15 cellular contexts compared by ENCODE assay signal in genomic region chr5:102823441-102823874, GRCh38.
A peak's percentile ranks its signal among the peaks of the same experiment; 100 is the strongest.
DNase-seq lines count a peak whose midpoint lies in the region; ATAC-seq, FAIRE-seq and TF ChIP-seq lines count a peak whose summit lies in the region.
"Had no signal": no experiment of that assay in that cellular context is flagged by ENCODE, and none has a peak within 500 bp of the region (broad histone marks: within the 10 kb centered on the region; RNA-seq: fewer than 3 reads in every experiment).

No MANE protein-coding gene starts in this region.

- H3K36me3 ChIP-seq in A673 (ENCODE audit: insufficient read depth, low read length, poor library complexity, severe bottlenecking) (no peaks in the 10 kb centered on the region), kidney epithelial cell (ENCODE audit: control insufficient read depth, insufficient read depth, low read length) (no peaks in the 10 kb centered on the region), ovary (no peaks in the 10 kb centered on the region)
- H3K36me3 ChIP-seq: BLaER1, sigmoid colon, tibial nerve had no signal

- no peak overlapping the region for H3K4me3 ChIP-seq in A673 (ENCODE audit: low read depth, low read length, poor library complexity, severe bottlenecking)
- H3K4me3 ChIP-seq in kidney epithelial cell (ENCODE audit: low read depth, low read length) = no peak overlapping the region
- no peak overlapping the region for H3K4me3 ChIP-seq in ovary
- H3K4me3 ChIP-seq: BLaER1, sigmoid colon, tibial nerve had no signal

- peak overlapping the region; percentile 19 for H3K27ac ChIP-seq in A673 (ENCODE audit: low read depth, low read length, poor library complexity, severe bottlenecking)
- no peak overlapping the region for H3K27ac ChIP-seq in ovary
- H3K27ac ChIP-seq: BLaER1, sigmoid colon, tibial nerve had no signal

- H3K4me1 ChIP-seq in A673 (ENCODE audit: insufficient read depth, low read length, poor library complexity, severe bottlenecking) (peaks cover 26% of the 10 kb centered on the region), ovary (ENCODE audit: insufficient read depth) (peaks cover 3% of the 10 kb centered on the region)
- H3K4me1 ChIP-seq: BLaER1, tibial nerve had no signal

- CTCF ChIA-PET in A673 (lab: Charles Lee) = no interaction called here

- no TSS peak for BruUV-seq in A673 (replicated peaks; lab: Mats Ljungman, UMichigan)

- TF ChIP-seq EP300 in ovary (IDR thresholded peaks at IDR 0.05) = no peak

- ATAC-seq in HG03139 (IDR thresholded peaks at IDR 0.05; ENCODE audit: unreplicated experiment) = no peak
- ATAC-seq: T-cell had no signal

- H3K9me3 ChIP-seq in A673 (ENCODE audit: low read depth, low read length, poor library complexity, severe bottlenecking) = no peaks in the 10 kb centered on the region
- no peaks in the 10 kb centered on the region for H3K9me3 ChIP-seq in ovary
- H3K9me3 ChIP-seq: BLaER1, sigmoid colon, tibial nerve had no signal

- peak; percentile 18 for FAIRE-seq in GM18507 (lab: Jason Lieb, UNC)
- FAIRE-seq: HTR-8/SVneo had no signal

- no peaks in the 10 kb centered on the region for H3K27me3 ChIP-seq in A673 (replicated peaks; ENCODE audit: insufficient read depth, low read depth, low read length, poor library complexity)
- H3K27me3 ChIP-seq in kidney epithelial cell (ENCODE audit: control insufficient read depth, insufficient read depth, low read length) = no peaks in the 10 kb centered on the region
- H3K27me3 ChIP-seq in ovary = no peaks in the 10 kb centered on the region
- H3K27me3 ChIP-seq: BLaER1, sigmoid colon, tibial nerve had no signal

- POLR2A ChIA-PET in A673 (lab: Charles Lee; ENCODE audit: low non-redundant PET) = no interaction called here

- intact Hi-C loops in A673 (cut with micrococcal nuclease; ENCODE audit: unreplicated experiment) = no loop called here
- intact Hi-C loops in ovary (cut with DNase I) = no loop called here

- TF ChIP-seq POLR2A in ovary (IDR thresholded peaks at IDR 0.05) = no peak

- WGBS in ovary, 3 donors = 40 to 69% (median 64%) methylated on average over 1 of the region's 1 CpG

- TF ChIP-seq CTCF in A673 (conservative IDR thresholded peaks at IDR 0.05; ENCODE audit: low read depth, low read length) = no peak
- no peak for TF ChIP-seq CTCF in kidney epithelial cell (IDR thresholded peaks at IDR 0.05; ENCODE audit: insufficient read depth, low read length, poor library complexity, severe bottlenecking)
- TF ChIP-seq CTCF in ovary (IDR thresholded peaks at IDR 0.05) = no peak

- peak; percentile 50 for DNase-seq in A673 (ENCODE audit: low spot score)
- DNase-seq in GM18507 (ENCODE audit: extremely low spot score, insufficient read length, low read depth) = no peak
- DNase-seq in amniotic epithelial cell (ENCODE audit: low read depth) = peak; percentile 51
- DNase-seq in kidney epithelial cell (ENCODE audit: low read depth) = peak; percentile 54
- no peak for DNase-seq in ovary
- DNase-seq in KG1 (lab: John Stamatoyannopoulos, UW) = no peak
- no peak for DNase-seq in NAMALWA (ENCODE audit: low spot score)
- DNase-seq: hypothalamus, NCI-H1436, sigmoid colon, T-cell had no signal

Comparison
In these comparisons a context has a peak if more than half of its experiments do, and no peak if none do; other contexts are left out.
1. DNase-seq: peak in A673 (single experiment), amniotic epithelial cell (single experiment) and kidney epithelial cell (single experiment); none in GM18507 (single experiment), ovary (0 of 5), KG1 (single experiment) and NAMALWA (single experiment).